In genomic region chr5:135141303-135142268, GRCh38 we compare ENCODE assay signal across 1 cellular context.
TF ChIP-seq lines count a peak whose summit lies in the region.

No MANE protein-coding gene starts in this region.

TF ChIP-seq in HepG2, 621 proteins besides CTCF, POLR2A, EP300 and RAD21 (continued from another document and continues in another):
- TF ChIP-seq ZNF441 (CRISPR knock-in tag; IDR thresholded peaks at IDR 0.05; ENCODE audit: borderline replicate concordance) = no peak
- TF ChIP-seq, protein P1, sequence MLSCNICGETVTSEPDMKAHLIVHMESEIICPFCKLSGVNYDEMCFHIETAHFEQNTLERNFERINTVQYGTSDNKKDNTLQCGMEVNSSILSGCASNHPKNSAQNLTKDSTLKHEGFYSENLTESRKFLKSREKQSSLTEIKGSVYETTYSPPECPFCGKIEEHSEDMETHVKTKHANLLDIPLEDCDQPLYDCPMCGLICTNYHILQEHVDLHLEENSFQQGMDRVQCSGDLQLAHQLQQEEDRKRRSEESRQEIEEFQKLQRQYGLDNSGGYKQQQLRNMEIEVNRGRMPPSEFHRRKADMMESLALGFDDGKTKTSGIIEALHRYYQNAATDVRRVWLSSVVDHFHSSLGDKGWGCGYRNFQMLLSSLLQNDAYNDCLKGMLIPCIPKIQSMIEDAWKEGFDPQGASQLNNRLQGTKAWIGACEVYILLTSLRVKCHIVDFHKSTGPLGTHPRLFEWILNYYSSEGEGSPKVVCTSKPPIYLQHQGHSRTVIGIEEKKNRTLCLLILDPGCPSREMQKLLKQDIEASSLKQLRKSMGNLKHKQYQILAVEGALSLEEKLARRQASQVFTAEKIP (CRISPR knock-in tag; IDR thresholded peaks at IDR 0.05; ENCODE audit: borderline replicate concordance) = no peak
- TF ChIP-seq ZNF225 (CRISPR knock-in tag; IDR thresholded peaks at IDR 0.05) = no peak
- no peak for TF ChIP-seq ZNF256 (CRISPR knock-in tag; conservative IDR thresholded peaks at IDR 0.05)
- TF ChIP-seq, protein P2, sequence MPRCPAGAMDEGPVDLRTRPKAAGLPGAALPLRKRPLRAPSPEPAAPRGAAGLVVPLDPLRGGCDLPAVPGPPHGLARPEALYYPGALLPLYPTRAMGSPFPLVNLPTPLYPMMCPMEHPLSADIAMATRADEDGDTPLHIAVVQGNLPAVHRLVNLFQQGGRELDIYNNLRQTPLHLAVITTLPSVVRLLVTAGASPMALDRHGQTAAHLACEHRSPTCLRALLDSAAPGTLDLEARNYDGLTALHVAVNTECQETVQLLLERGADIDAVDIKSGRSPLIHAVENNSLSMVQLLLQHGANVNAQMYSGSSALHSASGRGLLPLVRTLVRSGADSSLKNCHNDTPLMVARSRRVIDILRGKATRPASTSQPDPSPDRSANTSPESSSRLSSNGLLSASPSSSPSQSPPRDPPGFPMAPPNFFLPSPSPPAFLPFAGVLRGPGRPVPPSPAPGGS (CRISPR knock-in tag; IDR thresholded peaks at IDR 0.05) = no peak
- TF ChIP-seq SATB2 (CRISPR knock-in tag; IDR thresholded peaks at IDR 0.05) = no peak
- TF ChIP-seq ZNF740 (CRISPR knock-in tag; IDR thresholded peaks at IDR 0.05) = no peak
- TF ChIP-seq PATZ1 (CRISPR knock-in tag; IDR thresholded peaks at IDR 0.05) = no peak
- no peak for TF ChIP-seq NFIC (IDR thresholded peaks at IDR 0.05; ENCODE audit: low read length)
- no peak for TF ChIP-seq ZNF816 (CRISPR knock-in tag; IDR thresholded peaks at IDR 0.05; ENCODE audit: borderline replicate concordance)
- no peak for TF ChIP-seq CENPBD1 (CRISPR knock-in tag; IDR thresholded peaks at IDR 0.05; ENCODE audit: borderline replicate concordance, low read depth)
- no peak for TF ChIP-seq ZFP41 (CRISPR knock-in tag; IDR thresholded peaks at IDR 0.05; ENCODE audit: borderline replicate concordance)
- no peak for TF ChIP-seq SOX13 (IDR thresholded peaks at IDR 0.05)
- TF ChIP-seq SOX13 (CRISPR knock-in tag; conservative IDR thresholded peaks at IDR 0.05 in 1 of 2, IDR thresholded peaks at IDR 0.05 in 1 of 2) = 0 out of 4 replicates have a peak, but pooled peaks of 1 of the 2 experiments have one; percentile 19
- no peak for TF ChIP-seq ZNF552 (CRISPR knock-in tag; IDR thresholded peaks at IDR 0.05; ENCODE audit: borderline replicate concordance)
- no peak for TF ChIP-seq ZNF598 (CRISPR knock-in tag; IDR thresholded peaks at IDR 0.05; ENCODE audit: borderline replicate concordance)
- TF ChIP-seq AGO2 (optimal IDR thresholded peaks at IDR 0.05; ENCODE audit: low read depth, low read length) = no peak
- no peak for TF ChIP-seq ZNF235 (CRISPR knock-in tag; IDR thresholded peaks at IDR 0.05; ENCODE audit: borderline replicate concordance)
- no peak for TF ChIP-seq SMAD3 (CRISPR knock-in tag; IDR thresholded peaks at IDR 0.05)
- no peak for TF ChIP-seq ZNF468 (CRISPR knock-in tag; IDR thresholded peaks at IDR 0.05)
- TF ChIP-seq SPEN (CRISPR knock-in tag; IDR thresholded peaks at IDR 0.05; ENCODE audit: low read depth) = no peak
- no peak for TF ChIP-seq KDM2A (CRISPR knock-in tag; IDR thresholded peaks at IDR 0.05; ENCODE audit: borderline replicate concordance, low read depth)
- no peak for TF ChIP-seq NCOR1 (IDR thresholded peaks at IDR 0.05; ENCODE audit: borderline replicate concordance, low read length)
- TF ChIP-seq ZNF639 (CRISPR knock-in tag; conservative IDR thresholded peaks at IDR 0.05) = no peak
- no peak for TF ChIP-seq DZIP1 (CRISPR knock-in tag; IDR thresholded peaks at IDR 0.05)
- no peak for TF ChIP-seq SMAD1 (CRISPR knock-in tag; IDR thresholded peaks at IDR 0.05; ENCODE audit: borderline replicate concordance, low read depth)
- TF ChIP-seq, protein P3, sequence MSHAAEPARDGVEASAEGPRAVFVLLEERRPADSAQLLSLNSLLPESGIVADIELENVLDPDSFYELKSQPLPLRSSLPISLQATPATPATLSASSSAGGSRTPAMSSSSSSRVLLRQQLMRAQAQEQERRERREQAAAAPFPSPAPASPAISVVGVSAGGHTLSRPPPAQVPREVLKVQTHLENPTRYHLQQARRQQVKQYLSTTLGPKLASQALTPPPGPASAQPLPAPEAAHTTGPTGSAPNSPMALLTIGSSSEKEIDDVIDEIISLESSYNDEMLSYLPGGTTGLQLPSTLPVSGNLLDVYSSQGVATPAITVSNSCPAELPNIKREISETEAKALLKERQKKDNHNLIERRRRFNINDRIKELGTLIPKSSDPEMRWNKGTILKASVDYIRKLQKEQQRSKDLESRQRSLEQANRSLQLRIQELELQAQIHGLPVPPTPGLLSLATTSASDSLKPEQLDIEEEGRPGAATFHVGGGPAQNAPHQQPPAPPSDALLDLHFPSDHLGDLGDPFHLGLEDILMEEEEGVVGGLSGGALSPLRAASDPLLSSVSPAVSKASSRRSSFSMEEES (CRISPR knock-in tag; IDR thresholded peaks at IDR 0.05) = no peak
- TF ChIP-seq CERS6 (CRISPR knock-in tag; IDR thresholded peaks at IDR 0.05) = no peak
- peak; percentile 69; the same call in 1 of the 2 replicates for TF ChIP-seq FOXP1 (IDR thresholded peaks at IDR 0.05)
- peak; percentile 79 for TF ChIP-seq FOXP1 (CRISPR knock-in tag; IDR thresholded peaks at IDR 0.05)
- TF ChIP-seq POLR2AphosphoS2 (IDR thresholded peaks at IDR 0.05; ENCODE audit: low read depth, low read length) = no peak
- TF ChIP-seq ZC3H4 (CRISPR knock-in tag; IDR thresholded peaks at IDR 0.05; ENCODE audit: borderline replicate concordance) = no peak
- no peak for TF ChIP-seq ZNF788 (CRISPR knock-in tag; IDR thresholded peaks at IDR 0.05; ENCODE audit: borderline replicate concordance)
- no peak for TF ChIP-seq CBX1 (IDR thresholded peaks at IDR 0.05; ENCODE audit: low read depth)
- TF ChIP-seq, protein P4, sequence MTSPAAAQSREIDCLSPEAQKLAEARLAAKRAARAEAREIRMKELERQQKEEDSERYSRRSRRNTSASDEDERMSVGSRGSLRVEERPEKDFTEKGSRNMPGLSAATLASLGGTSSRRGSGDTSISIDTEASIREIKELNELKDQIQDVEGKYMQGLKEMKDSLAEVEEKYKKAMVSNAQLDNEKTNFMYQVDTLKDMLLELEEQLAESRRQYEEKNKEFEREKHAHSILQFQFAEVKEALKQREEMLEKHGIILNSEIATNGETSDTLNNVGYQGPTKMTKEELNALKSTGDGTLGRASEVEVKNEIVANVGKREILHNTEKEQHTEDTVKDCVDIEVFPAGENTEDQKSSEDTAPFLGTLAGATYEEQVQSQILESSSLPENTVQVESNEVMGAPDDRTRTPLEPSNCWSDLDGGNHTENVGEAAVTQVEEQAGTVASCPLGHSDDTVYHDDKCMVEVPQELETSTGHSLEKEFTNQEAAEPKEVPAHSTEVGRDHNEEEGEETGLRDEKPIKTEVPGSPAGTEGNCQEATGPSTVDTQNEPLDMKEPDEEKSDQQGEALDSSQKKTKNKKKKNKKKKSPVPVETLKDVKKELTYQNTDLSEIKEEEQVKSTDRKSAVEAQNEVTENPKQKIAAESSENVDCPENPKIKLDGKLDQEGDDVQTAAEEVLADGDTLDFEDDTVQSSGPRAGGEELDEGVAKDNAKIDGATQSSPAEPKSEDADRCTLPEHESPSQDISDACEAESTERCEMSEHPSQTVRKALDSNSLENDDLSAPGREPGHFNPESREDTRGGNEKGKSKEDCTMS (CRISPR knock-in tag; conservative IDR thresholded peaks at IDR 0.05) = no peak
- TF ChIP-seq ZNF512B (CRISPR knock-in tag; IDR thresholded peaks at IDR 0.05; ENCODE audit: borderline replicate concordance) = no peak
- no peak for TF ChIP-seq ATM (IDR thresholded peaks at IDR 0.05; ENCODE audit: borderline replicate concordance)
- TF ChIP-seq, protein P5, sequence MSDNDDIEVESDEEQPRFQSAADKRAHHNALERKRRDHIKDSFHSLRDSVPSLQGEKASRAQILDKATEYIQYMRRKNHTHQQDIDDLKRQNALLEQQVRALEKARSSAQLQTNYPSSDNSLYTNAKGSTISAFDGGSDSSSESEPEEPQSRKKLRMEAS (IDR thresholded peaks at IDR 0.05) = peak; percentile 25; the same call in 1 of the 2 replicates
